15 cellular contexts compared by ENCODE assay signal in the genomic region with DNA sequence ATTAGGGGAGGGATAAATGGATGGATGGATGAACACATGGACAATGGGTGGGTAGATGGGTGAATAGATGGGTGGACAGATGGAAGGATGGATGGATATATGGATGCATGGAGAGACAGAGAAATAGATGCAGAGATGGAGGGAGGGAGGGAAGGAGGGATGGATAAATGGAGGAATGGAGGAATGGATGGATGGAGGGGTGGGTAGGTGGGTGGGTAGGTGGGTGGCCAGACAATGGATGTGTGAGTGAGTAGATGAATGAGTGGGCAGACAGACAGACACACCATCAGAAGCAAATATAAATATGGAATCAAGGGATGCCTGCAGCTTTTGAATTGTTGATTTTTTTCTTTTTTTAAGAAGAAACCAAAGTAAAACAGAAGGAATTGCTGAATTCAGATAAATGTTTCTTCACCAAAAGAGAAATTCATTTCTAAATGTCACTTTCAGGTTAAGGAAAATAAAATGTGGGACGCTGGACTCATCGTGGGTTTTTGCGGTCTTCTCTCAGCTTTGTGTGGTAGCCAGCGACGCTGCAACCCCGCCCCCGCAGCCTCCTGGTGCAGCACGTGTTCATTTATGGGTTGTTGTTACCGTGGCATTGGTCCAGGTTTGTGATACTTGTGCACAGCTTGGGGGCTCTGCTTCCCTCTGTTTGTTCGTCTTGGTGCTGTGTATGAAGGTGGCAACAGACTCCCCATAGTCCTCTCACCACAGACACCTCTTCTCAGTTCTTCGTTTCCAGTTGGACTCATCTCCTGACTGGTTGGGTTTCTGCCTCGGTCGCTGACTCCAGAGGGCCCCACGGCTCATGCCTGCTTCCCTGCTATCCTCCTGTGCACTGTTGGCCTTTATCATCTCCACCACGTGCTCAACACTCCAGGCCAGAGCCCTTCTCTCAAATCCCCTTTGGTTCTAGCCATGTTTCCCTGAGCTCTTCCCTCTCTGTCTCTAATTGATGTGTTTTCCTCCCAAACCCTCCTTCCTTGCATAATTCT.
DNase-seq lines count a peak whose midpoint lies in the region; ATAC-seq and TF ChIP-seq lines count a peak whose summit lies in the region.
"Had no signal": no experiment of that assay in that cellular context is flagged by ENCODE, and none has a peak within 500 bp of the region (broad histone marks: within the 10 kb centered on the region; RNA-seq: fewer than 3 reads in every experiment).

No MANE protein-coding gene starts in this region.

- no peaks in the 10 kb centered on the region for H3K36me3 Mint-ChIP-seq in activated naive CD4-positive, alpha-beta T cell treated with anti-CD3 and anti-CD28 coated beads, Interleukin-2, amount 10 ng/mL, durations not matched to agents 7 days and 5 days
- H3K36me3 Mint-ChIP-seq in central memory CD8-positive, alpha-beta T cell (ENCODE audit: insufficient read depth), result peaks cover 4% of the 10 kb centered on the region
- no peaks in the 10 kb centered on the region for H3K36me3 Mint-ChIP-seq in natural killer cell treated with Interleukin-12 subunit alpha and Interleukin-12 subunit beta and Interleukin-15 and Interleukin-18, amount 100 ng/mL, for 72 hours

- TF ChIP-seq CTCF in transverse colon (IDR thresholded peaks at IDR 0.05), result no peak

- CTCF ChIA-PET in activated naive CD4-positive, alpha-beta T cell treated with anti-CD3 and anti-CD28 coated beads, Interleukin-2, amount 10 ng/mL, durations not matched to agents 7 days and 5 days (lab: Charles Lee), result no interaction called here

- H3K4me1 ChIP-seq in transverse colon, result peaks cover 18 to 38% (median 24%) of the 10 kb centered on the region in 4 donors
- H3K4me1 ChIP-seq: pancreas had no signal

- no peak overlapping the region for H3K27ac Mint-ChIP-seq in activated naive CD4-positive, alpha-beta T cell treated with anti-CD3 and anti-CD28 coated beads, Interleukin-2, amount 10 ng/mL, durations not matched to agents 7 days and 5 days
- peak overlapping the region; percentile 42 for H3K27ac Mint-ChIP-seq in central memory CD8-positive, alpha-beta T cell (ENCODE audit: low read depth)
- no peak overlapping the region for H3K27ac Mint-ChIP-seq in natural killer cell treated with Interleukin-12 subunit alpha and Interleukin-12 subunit beta and Interleukin-15 and Interleukin-18, amount 100 ng/mL, for 72 hours
- H3K27ac Mint-ChIP-seq: stimulated activated naive B cell treated with anti-CD40 and anti-IgM and Interleukin-4, amounts not matched to agents 10 μg/mL and 1 μg/mL and 100 μg/mL, for 72 hours had no signal

- no peak for TF ChIP-seq POLR2A in transverse colon (IDR thresholded peaks at IDR 0.05)

- ATAC-seq in central memory CD8-positive, alpha-beta T cell (replicated peaks; ENCODE audit: extremely low read depth, poor library complexity, severe bottlenecking), result no peak
- no peak for ATAC-seq in natural killer cell treated with Interleukin-12 subunit alpha and Interleukin-12 subunit beta and Interleukin-15 and Interleukin-18, amount 100 ng/mL, for 72 hours
- ATAC-seq in GM19351 (IDR thresholded peaks at IDR 0.05; ENCODE audit: unreplicated experiment) (no peak), GM21737 (IDR thresholded peaks at IDR 0.05; ENCODE audit: unreplicated experiment) (no peak)
- ATAC-seq: pancreas; stimulated activated naive B cell treated with anti-CD40 and anti-IgM and Interleukin-4, amounts not matched to agents 10 μg/mL and 1 μg/mL and 100 μg/mL, for 72 hours had no signal

- no peak overlapping the region for H3K4me3 ChIP-seq in transverse colon
- H3K4me3 ChIP-seq: pancreas, upper lobe of left lung had no signal

- in situ Hi-C loops in transverse colon (cut with MboI; ENCODE audit: low pct_ligation_motif_present in 1 of 4, low pct_unique_long_range_greater_than_20kb in 1 of 4, low sequenced_read_pairs in 3 of 4), result no loop called here

- no peaks in the 10 kb centered on the region for H3K9me3 ChIP-seq in transverse colon
- H3K9me3 ChIP-seq: pancreas, upper lobe of left lung had no signal

- no peaks in the 10 kb centered on the region for H3K36me3 ChIP-seq in transverse colon
- H3K36me3 ChIP-seq: pancreas, upper lobe of left lung had no signal

- TF ChIP-seq EP300 in transverse colon (IDR thresholded peaks at IDR 0.05; ENCODE audit: low read depth), result no peak

- peaks cover 4% of the 10 kb centered on the region for H3K27me3 Mint-ChIP-seq in activated naive CD4-positive, alpha-beta T cell treated with anti-CD3 and anti-CD28 coated beads, Interleukin-2, amount 10 ng/mL, durations not matched to agents 7 days and 5 days
- H3K27me3 Mint-ChIP-seq in central memory CD8-positive, alpha-beta T cell, result peaks cover 31% of the 10 kb centered on the region
- peaks cover 27 to 41% of the 10 kb centered on the region in 2 donors for H3K27me3 Mint-ChIP-seq in natural killer cell treated with Interleukin-12 subunit alpha and Interleukin-12 subunit beta and Interleukin-15 and Interleukin-18, amount 100 ng/mL, for 72 hours
- H3K27me3 Mint-ChIP-seq: IgD-negative memory B cell had no signal

- WGBS in transverse colon (ENCODE audit: low coverage in 1 of 2), 2 donors, result 89 to 91% methylated on average over 12 to 15 of the region's 15 CpGs

- H3K9me3 Mint-ChIP-seq in activated naive CD4-positive, alpha-beta T cell treated with anti-CD3 and anti-CD28 coated beads, Interleukin-2, amount 10 ng/mL, durations not matched to agents 7 days and 5 days, result no peaks in the 10 kb centered on the region
- no peaks in the 10 kb centered on the region for H3K9me3 Mint-ChIP-seq in central memory CD8-positive, alpha-beta T cell
- no peaks in the 10 kb centered on the region for H3K9me3 Mint-ChIP-seq in natural killer cell treated with Interleukin-12 subunit alpha and Interleukin-12 subunit beta and Interleukin-15 and Interleukin-18, amount 100 ng/mL, for 72 hours

- H3K27ac ChIP-seq in transverse colon, result no peak overlapping the region
- H3K27ac ChIP-seq: pancreas had no signal

- H3K4me1 Mint-ChIP-seq in activated naive CD4-positive, alpha-beta T cell treated with anti-CD3 and anti-CD28 coated beads, Interleukin-2, amount 10 ng/mL, durations not matched to agents 7 days and 5 days, result peaks cover 22% of the 10 kb centered on the region
- H3K4me1 Mint-ChIP-seq in central memory CD8-positive, alpha-beta T cell, result peaks cover 15% of the 10 kb centered on the region
- H3K4me1 Mint-ChIP-seq in natural killer cell treated with Interleukin-12 subunit alpha and Interleukin-12 subunit beta and Interleukin-15 and Interleukin-18, amount 100 ng/mL, for 72 hours (ENCODE audit: low read depth in 2 of 2), result peaks cover 9 to 14% of the 10 kb centered on the region in 2 donors

- intact Hi-C loops in transverse colon (cut with DNase I; ENCODE audit: low total_unique reads), result loop anchor here (5.0 kb wide), 1 partner anchor 927 kb away; no protein-coding TSS in a partner anchor

- H3K4me3 Mint-ChIP-seq in activated naive CD4-positive, alpha-beta T cell treated with anti-CD3 and anti-CD28 coated beads, Interleukin-2, amount 10 ng/mL, durations not matched to agents 7 days and 5 days, result no peak overlapping the region
- H3K4me3 Mint-ChIP-seq in central memory CD8-positive, alpha-beta T cell, result peak overlapping the region; percentile 16
- no peak overlapping the region for H3K4me3 Mint-ChIP-seq in natural killer cell treated with Interleukin-12 subunit alpha and Interleukin-12 subunit beta and Interleukin-15 and Interleukin-18, amount 100 ng/mL, for 72 hours
- H3K4me3 Mint-ChIP-seq: IgD-negative memory B cell; stimulated activated naive B cell treated with anti-CD40 and anti-IgM and Interleukin-4, amounts not matched to agents 10 μg/mL and 1 μg/mL and 100 μg/mL, for 72 hours had no signal

- no peaks in the 10 kb centered on the region for H3K27me3 ChIP-seq in transverse colon
- H3K27me3 ChIP-seq: pancreas, upper lobe of left lung had no signal

- DNase-seq in activated naive CD4-positive, alpha-beta T cell treated with anti-CD3 and anti-CD28 coated beads, Interleukin-2, amount 10 ng/mL, durations not matched to agents 7 days and 5 days, result peak; percentile 20
- no peak for DNase-seq in activated naive CD4-positive, alpha-beta T cell (lab: John Stamatoyannopoulos, UW)
- DNase-seq in central memory CD8-positive, alpha-beta T cell (ENCODE audit: low spot score in 2 of 2), result no peak
- DNase-seq in natural killer cell treated with Interleukin-12 subunit alpha and Interleukin-12 subunit beta and Interleukin-15 and Interleukin-18, amount 100 ng/mL, for 72 hours (ENCODE audit: low spot score), result peak; percentile 31
- DNase-seq in transverse colon (peak; percentile 6), foreskin melanocyte (no peak)
- DNase-seq: activated CD4-positive, alpha-beta T cell treated with anti-CD3 and anti-CD28 coated beads, Interleukin-2, amount 50 U/mL, for 1 hour; DMS79; GOT3; stimulated activated naive B cell treated with anti-CD40 and anti-IgM and Interleukin-4, amounts not matched to agents 10 μg/mL and 1 μg/mL and 100 μg/mL, for 72 hours had no signal

Comparison
In these comparisons a context has a peak if more than half of its experiments do, and no peak if none do; other contexts are left out.
1. DNase-seq: peak in activated naive CD4-positive, alpha-beta T cell treated with anti-CD3 and anti-CD28 coated beads, Interleukin-2, amount 10 ng/mL, durations not matched to agents 7 days and 5 days (single experiment), natural killer cell treated with Interleukin-12 subunit alpha and Interleukin-12 subunit beta and Interleukin-15 and Interleukin-18, amount 100 ng/mL, for 72 hours (single experiment) and transverse colon (single experiment); none in activated naive CD4-positive, alpha-beta T cell (0 of 4), central memory CD8-positive, alpha-beta T cell (0 of 2) and foreskin melanocyte (single experiment).